ENCODE assay signal across 14 cellular contexts in genomic region chr12:132281021-132281420, GRCh38. TPM values are rescaled to one million over a fixed set of nuclear protein-coding genes. Genes with fewer than 3 reads are reported as not detected.
A peak's percentile ranks its signal among the peaks of the same experiment; 100 is the strongest.
DNase-seq lines count a peak whose midpoint lies in the region; ATAC-seq and TF ChIP-seq lines count a peak whose summit lies in the region.
"Had no signal": no experiment of that assay in that cellular context is flagged by ENCODE, and none has a peak within 500 bp of the region (broad histone marks: within the 10 kb centered on the region; RNA-seq: fewer than 3 reads in every experiment).

No MANE protein-coding gene starts in this region.

- no peak overlapping the region for H3K4me3 ChIP-seq in parathyroid adenoma (ENCODE audit: low read depth, low read length)
- H3K4me3 ChIP-seq: HAP-1 had no signal

- peaks cover 4 to 8% of the 10 kb centered on the region in 2 donors for H3K27me3 Mint-ChIP-seq in natural killer cell treated with Interleukin-12 subunit alpha and Interleukin-12 subunit beta and Interleukin-15 and Interleukin-18, amount 100 ng/mL, for 72 hours
- H3K27me3 Mint-ChIP-seq in natural killer cell (ENCODE audit: low read depth in 2 of 2) (peaks cover 9 to 13% of the 10 kb centered on the region in 2 donors), chondrocyte (ENCODE audit: low read depth) (peaks cover 26% of the 10 kb centered on the region), T-helper 17 cell (peaks cover 37% of the 10 kb centered on the region), immature natural killer cell (ENCODE audit: low read depth in 3 of 3) (peaks cover 6 to 7% (median 7%) of the 10 kb centered on the region in 3 donors)

- no peaks in the 10 kb centered on the region for H3K9me3 Mint-ChIP-seq in natural killer cell treated with Interleukin-12 subunit alpha and Interleukin-12 subunit beta and Interleukin-15 and Interleukin-18, amount 100 ng/mL, for 72 hours
- H3K9me3 Mint-ChIP-seq in natural killer cell: no peaks in the 10 kb centered on the region
- no peaks in the 10 kb centered on the region for H3K9me3 Mint-ChIP-seq in chondrocyte (ENCODE audit: low read depth)
- H3K9me3 Mint-ChIP-seq in immature natural killer cell: no peaks in the 10 kb centered on the region
- H3K9me3 Mint-ChIP-seq: CD8-positive, alpha-beta memory T cell had no signal

- TF ChIP-seq CTCF in natural killer cell (IDR thresholded peaks at IDR 0.05) (no peak), chondrocyte (IDR thresholded peaks at IDR 0.05) (no peak), parathyroid adenoma (IDR thresholded peaks at IDR 0.05) (no peak)

- no peaks in the 10 kb centered on the region for H3K36me3 Mint-ChIP-seq in natural killer cell treated with Interleukin-12 subunit alpha and Interleukin-12 subunit beta and Interleukin-15 and Interleukin-18, amount 100 ng/mL, for 72 hours
- H3K36me3 Mint-ChIP-seq in natural killer cell (no peaks in the 10 kb centered on the region), chondrocyte (ENCODE audit: low read depth) (no peaks in the 10 kb centered on the region), T-helper 17 cell (ENCODE audit: low read depth) (peaks cover 3% of the 10 kb centered on the region), immature natural killer cell (no peaks in the 10 kb centered on the region)
- H3K36me3 Mint-ChIP-seq: CD8-positive, alpha-beta memory T cell had no signal

- H3K27ac ChIP-seq in parathyroid adenoma: peak overlapping the region; percentile 99

- intact Hi-C loops in natural killer cell (cut with micrococcal nuclease): no loop called here

- peaks cover 42% of the 10 kb centered on the region for H3K4me1 ChIP-seq in parathyroid adenoma
- H3K4me1 ChIP-seq: BE2C, HAP-1 had no signal

- H3K27ac Mint-ChIP-seq in natural killer cell treated with Interleukin-12 subunit alpha and Interleukin-12 subunit beta and Interleukin-15 and Interleukin-18, amount 100 ng/mL, for 72 hours: no peak overlapping the region
- H3K27ac Mint-ChIP-seq in natural killer cell: no peak overlapping the region
- H3K27ac Mint-ChIP-seq in chondrocyte (ENCODE audit: unreplicated experiment): no peak overlapping the region
- H3K27ac Mint-ChIP-seq in T-helper 17 cell: no peak overlapping the region
- H3K27ac Mint-ChIP-seq in immature natural killer cell: no peak overlapping the region
- H3K27ac Mint-ChIP-seq: CD8-positive, alpha-beta memory T cell had no signal

- peaks cover 0 to 4% of the 10 kb centered on the region in 2 donors for H3K4me1 Mint-ChIP-seq in natural killer cell treated with Interleukin-12 subunit alpha and Interleukin-12 subunit beta and Interleukin-15 and Interleukin-18, amount 100 ng/mL, for 72 hours (ENCODE audit: low read depth in 2 of 2)
- peaks cover 4 to 5% of the 10 kb centered on the region in 2 donors for H3K4me1 Mint-ChIP-seq in natural killer cell
- no peaks in the 10 kb centered on the region for H3K4me1 Mint-ChIP-seq in chondrocyte (ENCODE audit: low read depth)
- H3K4me1 Mint-ChIP-seq in T-helper 17 cell: peaks cover 10% of the 10 kb centered on the region
- H3K4me1 Mint-ChIP-seq in immature natural killer cell: peaks cover 0 to 2% of the 10 kb centered on the region in 2 donors

- H3K4me3 Mint-ChIP-seq in natural killer cell treated with Interleukin-12 subunit alpha and Interleukin-12 subunit beta and Interleukin-15 and Interleukin-18, amount 100 ng/mL, for 72 hours: no peak overlapping the region
- no peak overlapping the region for H3K4me3 Mint-ChIP-seq in natural killer cell
- no peak overlapping the region for H3K4me3 Mint-ChIP-seq in chondrocyte (ENCODE audit: unreplicated experiment)
- no peak overlapping the region for H3K4me3 Mint-ChIP-seq in T-helper 17 cell
- no peak overlapping the region for H3K4me3 Mint-ChIP-seq in immature natural killer cell
- H3K4me3 Mint-ChIP-seq: CD8-positive, alpha-beta memory T cell had no signal

- ATAC-seq in natural killer cell treated with Interleukin-12 subunit alpha and Interleukin-12 subunit beta and Interleukin-15 and Interleukin-18, amount 100 ng/mL, for 72 hours: no peak
- ATAC-seq in natural killer cell (no peak), T-helper 17 cell (no peak)

- no peaks in the 10 kb centered on the region for H3K79me2 ChIP-seq in parathyroid adenoma

- H3K9me3 ChIP-seq in parathyroid adenoma (ENCODE audit: control insufficient read depth, low read length) (no peaks in the 10 kb centered on the region), T-helper 17 cell (ENCODE audit: control insufficient read depth, low read length, poor library complexity, severe bottlenecking) (no peaks in the 10 kb centered on the region)
- H3K9me3 ChIP-seq: BE2C, Caco-2, HAP-1 had no signal

- peak; percentile 56 for DNase-seq in natural killer cell treated with Interleukin-12 subunit alpha and Interleukin-12 subunit beta and Interleukin-15 and Interleukin-18, amount 100 ng/mL, for 72 hours (ENCODE audit: low spot score)
- DNase-seq in natural killer cell (no peak), chondrocyte (ENCODE audit: low spot score) (peak; percentile 74), T-helper 17 cell (no peak), immature natural killer cell (no peak)
- DNase-seq in effector CD8-positive, alpha-beta T cell (lab: John Stamatoyannopoulos, UW): no peak
- DNase-seq: BE2C, Caco-2, DND-41, GDM1 had no signal

- no peak overlapping the region for H3K4me2 ChIP-seq in parathyroid adenoma (ENCODE audit: low read length)

- no peak overlapping the region for H2AFZ ChIP-seq in parathyroid adenoma

- H3K9ac ChIP-seq in parathyroid adenoma: no peak overlapping the region

- no peaks in the 10 kb centered on the region for H3K36me3 ChIP-seq in parathyroid adenoma (ENCODE audit: control insufficient read depth, insufficient read depth, low read length)
- H3K36me3 ChIP-seq: BE2C, HAP-1 had no signal

- H3K27me3 ChIP-seq in parathyroid adenoma (ENCODE audit: control insufficient read depth, insufficient read depth, low read length): peaks cover 3% of the 10 kb centered on the region

RNA-seq across cellular contexts. Expression of gene GALNT9, which starts 48.4 kb away (rescaled TPM):
- total RNA-seq in natural killer cell treated with Interleukin-12 subunit alpha and Interleukin-12 subunit beta and Interleukin-15 and Interleukin-18, amount 100 ng/mL, for 72 hours: not detected
- total RNA-seq in natural killer cell: not detected
- total RNA-seq in chondrocyte: 0.15 to 0.29 TPM in 2 of 3 replicates, not detected in the other
- not detected for total RNA-seq in T-helper 17 cell
- not detected for polyA plus RNA-seq in immature natural killer cell
- polyA plus RNA-seq: AG04450; CD8-positive, alpha-beta memory T cell had no signal

Comparison
In these comparisons a context has a peak if more than half of its experiments do, and no peak if none do; other contexts are left out.
1. DNase-seq: peak in natural killer cell treated with Interleukin-12 subunit alpha and Interleukin-12 subunit beta and Interleukin-15 and Interleukin-18, amount 100 ng/mL, for 72 hours (single experiment) and chondrocyte (single experiment); none in natural killer cell (single experiment), effector CD8-positive, alpha-beta T cell (single experiment), T-helper 17 cell (0 of 3) and immature natural killer cell (0 of 3).